In genomic region chr19:17687857-17688784, GRCh38 we compare ENCODE assay signal across 1 cellular context.
TF ChIP-seq lines count a peak whose summit lies in the region.

UNC13A (minus strand) TSS chr19:17688354; CDS start chr19:17688199, 155 bp downstream.

TF ChIP-seq in GM12878, 131 proteins besides CTCF, POLR2A, EP300 and RAD21 (continued from another document):
- TF ChIP-seq SPI1 (IDR thresholded peaks at IDR 0.05; ENCODE audit: borderline replicate concordance, insufficient read depth, low read depth, low read length) (no peak), TCF12 (IDR thresholded peaks at IDR 0.05; ENCODE audit: low read depth, low read length) (no peak), BHLHE40 (IDR thresholded peaks at IDR 0.05; ENCODE audit: borderline replicate concordance in 1 of 2, low read depth in 2 of 2, low read length in 1 of 2) (no peak), STAT3 (IDR thresholded peaks at IDR 0.05; ENCODE audit: low read depth, low read length) (no peak), EGR1 (IDR thresholded peaks at IDR 0.05; ENCODE audit: borderline replicate concordance in 1 of 2, low read depth in 2 of 2, low read length in 2 of 2) (no peak), ZSCAN29 (IDR thresholded peaks at IDR 0.05) (peak; percentile 89), CREB1 (IDR thresholded peaks at IDR 0.05; ENCODE audit: low read depth) (peak; percentile 49; the same call in 1 of the 2 replicates), PAX5 (IDR thresholded peaks at IDR 0.05; ENCODE audit: borderline replicate concordance, low read depth, low read length) (no peak), REST (IDR thresholded peaks at IDR 0.05; ENCODE audit: low read depth, low read length) (peak; percentile 89), ZNF274 (IDR thresholded peaks at IDR 0.05; ENCODE audit: insufficient read depth, insufficient read length) (no peak), MXI1 (IDR thresholded peaks at IDR 0.05; ENCODE audit: low read depth, low read length) (no peak), YY1 (IDR thresholded peaks at IDR 0.05; ENCODE audit: low read depth, low read length) (peak; percentile 94), RBBP5 (conservative IDR thresholded peaks at IDR 0.05) (no peak), ZBTB11 (CRISPR knock-in tag; IDR thresholded peaks at IDR 0.05) (no peak), RELB (IDR thresholded peaks at IDR 0.05; ENCODE audit: low read depth) (no peak), BRCA1 (IDR thresholded peaks at IDR 0.05; ENCODE audit: low read depth, low read length) (no peak)
